9 cellular contexts compared by ENCODE assay signal in genomic region chr2:237859082-237859433, GRCh38. TPM values are rescaled to one million over a fixed set of nuclear protein-coding genes. Genes with fewer than 3 reads are reported as not detected.
DNase-seq lines count a peak whose midpoint lies in the region; ATAC-seq and TF ChIP-seq lines count a peak whose summit lies in the region.
"Had no signal": no experiment of that assay in that cellular context is flagged by ENCODE, and none has a peak within 500 bp of the region (broad histone marks: within the 10 kb centered on the region; RNA-seq: fewer than 3 reads in every experiment).

No MANE protein-coding gene starts in this region.

- no peaks in the 10 kb centered on the region for H3K9me3 Mint-ChIP-seq in activated naive CD4-positive, alpha-beta T cell treated with anti-CD3 and anti-CD28 coated beads, Interleukin-2, amount 50 U/mL, for 24 hours
- H3K9me3 Mint-ChIP-seq in mesothelial cell of epicardium, result no peaks in the 10 kb centered on the region
- no peaks in the 10 kb centered on the region for H3K9me3 Mint-ChIP-seq in CD8-positive, alpha-beta T cell

- CTCF ChIA-PET in CD8-positive, alpha-beta T cell (lab: Charles Lee), result interaction anchor here (1.1 to 1.6 kb wide), 4 partner anchors 64 to 405 kb away, joined by 4 to 19 read pairs (median 4); no protein-coding TSS in a partner anchor

- H3K36me3 Mint-ChIP-seq in activated naive CD4-positive, alpha-beta T cell treated with anti-CD3 and anti-CD28 coated beads, Interleukin-2, amount 50 U/mL, for 24 hours, result no peaks in the 10 kb centered on the region
- no peaks in the 10 kb centered on the region for H3K36me3 Mint-ChIP-seq in mesothelial cell of epicardium
- no peaks in the 10 kb centered on the region for H3K36me3 Mint-ChIP-seq in CD8-positive, alpha-beta T cell
- H3K36me3 Mint-ChIP-seq: CD4-positive, CD25-positive, alpha-beta regulatory T cell had no signal

- intact Hi-C loops in CD8-positive, alpha-beta T cell (cut with DNase I, micrococcal nuclease), result no loop called here

- peak overlapping the region in 3 of 4 donors; percentile 22 to 53 (median 51) for H3K4me3 ChIP-seq in upper lobe of left lung
- no peak overlapping the region for H3K4me3 ChIP-seq in CD8-positive, alpha-beta T cell (ENCODE audit: low read depth, low read length)

- no peak for DNase-seq in activated naive CD4-positive, alpha-beta T cell (lab: John Stamatoyannopoulos, UW)
- DNase-seq in caudate nucleus (lab: John Stamatoyannopoulos, UW), result peak in 14 of 61 donors; percentile 32 to 74 (median 45)
- DNase-seq in mesothelial cell of epicardium (ENCODE audit: low spot score in 2 of 2, unreplicated experiment in 2 of 2), result no peak
- DNase-seq in upper lobe of left lung, result peak in 1 of 2 donors; percentile 60
- no peak for DNase-seq in NCI-H187 (lab: John Stamatoyannopoulos, UW)
- DNase-seq in CD8-positive, alpha-beta T cell, result no peak

- H3K36me3 ChIP-seq in upper lobe of left lung, result no peaks in the 10 kb centered on the region
- H3K36me3 ChIP-seq in CD8-positive, alpha-beta T cell (ENCODE audit: insufficient read depth, low read length), result no peaks in the 10 kb centered on the region

- H3K27ac Mint-ChIP-seq in activated naive CD4-positive, alpha-beta T cell treated with anti-CD3 and anti-CD28 coated beads, Interleukin-2, amount 50 U/mL, for 24 hours, result no peak overlapping the region
- H3K27ac Mint-ChIP-seq in mesothelial cell of epicardium, result no peak overlapping the region
- no peak overlapping the region for H3K27ac Mint-ChIP-seq in CD8-positive, alpha-beta T cell

- TF ChIP-seq CTCF in mesothelial cell of epicardium (IDR thresholded peaks at IDR 0.05; ENCODE audit: unreplicated experiment) (no peak), upper lobe of left lung (IDR thresholded peaks at IDR 0.05) (no peak)
- no peak for TF ChIP-seq CTCF in CD8-positive, alpha-beta T cell (IDR thresholded peaks at IDR 0.05)

- no peak for ATAC-seq in upper lobe of left lung (ENCODE audit: low FRiP score in 2 of 2)
- no peak for ATAC-seq in GM18873 (IDR thresholded peaks at IDR 0.05; ENCODE audit: low FRiP score, unreplicated experiment)
- ATAC-seq in CD8-positive, alpha-beta T cell, result no peak

- no peaks in the 10 kb centered on the region for H3K9me3 ChIP-seq in upper lobe of left lung
- H3K9me3 ChIP-seq in CD8-positive, alpha-beta T cell (ENCODE audit: low read length), result no peaks in the 10 kb centered on the region

- no peak for TF ChIP-seq POLR2A in upper lobe of left lung (IDR thresholded peaks at IDR 0.05)

- peaks cover 12% of the 10 kb centered on the region for H3K4me1 Mint-ChIP-seq in activated naive CD4-positive, alpha-beta T cell treated with anti-CD3 and anti-CD28 coated beads, Interleukin-2, amount 50 U/mL, for 24 hours
- H3K4me1 Mint-ChIP-seq in mesothelial cell of epicardium, result peaks cover 20% of the 10 kb centered on the region
- H3K4me1 Mint-ChIP-seq in CD8-positive, alpha-beta T cell (ENCODE audit: low read depth), result peaks cover 12% of the 10 kb centered on the region

- peak overlapping the region; percentile 58 for H3K27ac ChIP-seq in caudate nucleus (ENCODE audit: low read depth, low read length)
- H3K27ac ChIP-seq in upper lobe of left lung, result peak overlapping the region in 1 of 4 donors; percentile 8
- no peak overlapping the region for H3K27ac ChIP-seq in CD8-positive, alpha-beta T cell (ENCODE audit: low read depth, low read length)

- peaks cover 5 to 22% (median 10%) of the 10 kb centered on the region in 4 donors for H3K4me1 ChIP-seq in upper lobe of left lung
- no peaks in the 10 kb centered on the region for H3K4me1 ChIP-seq in CD8-positive, alpha-beta T cell (ENCODE audit: insufficient read depth, low read length)

- peaks cover 0 to 13% (median 4%) of the 10 kb centered on the region in 4 donors for H3K27me3 ChIP-seq in upper lobe of left lung
- H3K27me3 ChIP-seq in CD8-positive, alpha-beta T cell (ENCODE audit: insufficient read depth, low read length), result no peaks in the 10 kb centered on the region

- WGBS in upper lobe of left lung, 2 donors, result 53 to 59% methylated on average over 14 to 15 of the region's 15 CpGs

- H3K27me3 Mint-ChIP-seq in activated naive CD4-positive, alpha-beta T cell treated with anti-CD3 and anti-CD28 coated beads, Interleukin-2, amount 50 U/mL, for 24 hours, result peaks cover 21% of the 10 kb centered on the region
- peaks cover 78% of the 10 kb centered on the region for H3K27me3 Mint-ChIP-seq in mesothelial cell of epicardium (ENCODE audit: low read depth)
- peaks cover 46% of the 10 kb centered on the region for H3K27me3 Mint-ChIP-seq in CD8-positive, alpha-beta T cell (ENCODE audit: low read depth)

- POLR2A ChIA-PET in CD8-positive, alpha-beta T cell (lab: Charles Lee), result no interaction called here

- no peak for TF ChIP-seq EP300 in upper lobe of left lung (IDR thresholded peaks at IDR 0.05)

- H3K4me3 Mint-ChIP-seq in activated naive CD4-positive, alpha-beta T cell treated with anti-CD3 and anti-CD28 coated beads, Interleukin-2, amount 50 U/mL, for 24 hours, result peak overlapping the region; percentile 73
- peak overlapping the region; percentile 71 for H3K4me3 Mint-ChIP-seq in mesothelial cell of epicardium
- H3K4me3 Mint-ChIP-seq in CD8-positive, alpha-beta T cell, result no peak overlapping the region

RNA-seq across cellular contexts. Expression of gene RAMP1, which starts 0.4 kb away (rescaled TPM):
- 2.0 to 2.1 TPM (median 2.0 TPM) in 3 replicates for total RNA-seq in mesothelial cell of epicardium
- 10 to 100 TPM in 3 of 6 donors, 1 to 10 TPM in 3; 3.4 to 14.4 (median 9.9) TPM for total RNA-seq in upper lobe of left lung
- total RNA-seq in CD8-positive, alpha-beta T cell, result not detected
- total RNA-seq: CD4-positive, CD25-positive, alpha-beta regulatory T cell had no signal
